Comparison of ENCODE assay signal across 19 cellular contexts in the genomic region with DNA sequence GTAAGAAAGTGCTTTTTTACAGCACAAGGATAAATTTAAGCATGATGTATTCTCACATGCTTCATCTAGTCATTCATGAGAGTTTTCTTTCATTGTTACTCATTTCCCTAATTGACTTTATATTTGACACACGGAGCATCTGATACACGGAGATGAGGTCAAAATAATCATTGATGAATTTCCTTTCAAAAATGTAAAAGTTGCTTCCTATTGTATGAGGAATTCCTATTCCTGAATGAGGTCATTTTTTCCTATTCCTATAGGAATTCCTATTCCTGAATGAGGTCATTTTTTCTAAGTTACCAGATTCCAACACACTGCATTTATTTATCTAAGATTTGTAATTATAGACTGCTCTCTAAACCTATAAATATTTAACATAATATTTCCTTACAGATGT.
DNase-seq lines count a peak whose midpoint lies in the region; ATAC-seq and TF ChIP-seq lines count a peak whose summit lies in the region.
"Had no signal": no experiment of that assay in that cellular context is flagged by ENCODE, and none has a peak within 500 bp of the region (broad histone marks: within the 10 kb centered on the region; RNA-seq: fewer than 3 reads in every experiment).

No MANE protein-coding gene starts in this region.

- no TSS peak for BruUV-seq in IMR-90 (replicated peaks; lab: Mats Ljungman, UMichigan)

- H3K4ac ChIP-seq in IMR-90 (ENCODE audit: low read depth, low read length): peak overlapping the region; percentile 68; the same call in 1 of the 2 replicates

- H2AK5ac ChIP-seq in IMR-90 (ENCODE audit: low read depth, low read length): no peak overlapping the region

- H3K23ac ChIP-seq in IMR-90 (ENCODE audit: low read depth, low read length): peak overlapping the region; percentile 28; the same call in 1 of the 2 replicates

- POLR2A ChIA-PET in BJ (lab: Charles Lee) (no interaction called here), IMR-90 (lab: Charles Lee; ENCODE audit: unreplicated experiment) (no interaction called here)

- peak overlapping the region; percentile 97; the same call in 1 of the 2 replicates for H2BK120ac ChIP-seq in IMR-90 (ENCODE audit: low read depth, low read length)

- H3K9me1 ChIP-seq in IMR-90 (ENCODE audit: insufficient read depth, low read length): 0 out of 2 replicates have a peak, but pooled peaks cover 4% of the 10 kb centered on the region

- dilution Hi-C loops in IMR-90 (cut with HindIII; ENCODE audit: low sequenced_read_pairs, unreplicated experiment): no loop called here

- CTCF ChIA-PET in BJ (lab: Yijun Ruan, JAX): no interaction called here
- CTCF ChIA-PET in IMR-90 (lab: Yijun Ruan, JAX): interaction anchor here (0.9 kb wide), 1 partner anchor 97 kb away, joined by 3 read pairs; no protein-coding TSS in a partner anchor

- no peak overlapping the region for H3K56ac ChIP-seq in IMR-90 (ENCODE audit: extremely low read depth, insufficient read depth, low read length)

- no peak overlapping the region for H2AFZ ChIP-seq in IMR-90 (replicated peaks; ENCODE audit: low read length, poor library complexity)

- no peaks in the 10 kb centered on the region for H3K9me3 ChIP-seq in IMR-90 (ENCODE audit: control insufficient read depth, insufficient read depth, low read length)
- H3K9me3 ChIP-seq: gastroesophageal sphincter, pancreas, Peyer's patch had no signal

- TF ChIP-seq RAD21 in IMR-90 (IDR thresholded peaks at IDR 0.05; ENCODE audit: low read length): no peak

- peak; percentile 79 for ATAC-seq in IMR-90 (ENCODE audit: low read depth)
- ATAC-seq in HG03025 (IDR thresholded peaks at IDR 0.05; ENCODE audit: low FRiP score, unreplicated experiment): no peak
- ATAC-seq in GM19351 (IDR thresholded peaks at IDR 0.05; ENCODE audit: unreplicated experiment): no peak
- ATAC-seq: gastroesophageal sphincter, pancreas had no signal

- H4K8ac ChIP-seq in IMR-90 (ENCODE audit: low read depth in 2 of 2, low read length in 2 of 2): peak overlapping the region; percentile 44 to 66; a peak in 2 of 4 replicates

- no peak overlapping the region for H2BK15ac ChIP-seq in IMR-90 (ENCODE audit: low read depth, low read length)

- no peak overlapping the region for H3K4me3 ChIP-seq in BJ (ENCODE audit: low read depth, low read length)
- H3K4me3 ChIP-seq in IMR-90 (ENCODE audit: insufficient read depth, low read depth, low read length): no peak overlapping the region
- H3K4me3 ChIP-seq: gastroesophageal sphincter, pancreas, Peyer's patch, skin epidermis had no signal

- in situ Hi-C loops in IMR-90 (cut with MboI; ENCODE audit: low sequenced_read_pairs): no loop called here

- H3K36me3 ChIP-seq in BJ (ENCODE audit: control insufficient read depth, insufficient read depth, low read length) (no peaks in the 10 kb centered on the region), IMR-90 (ENCODE audit: control insufficient read depth, insufficient read depth, low read length) (no peaks in the 10 kb centered on the region)
- H3K36me3 ChIP-seq: gastroesophageal sphincter, pancreas, Peyer's patch had no signal

- no peak for TF ChIP-seq CTCF in BJ (IDR thresholded peaks at IDR 0.05; ENCODE audit: insufficient read depth, low read depth, low read length)
- no peak for TF ChIP-seq CTCF in IMR-90 (conservative IDR thresholded peaks at IDR 0.05; ENCODE audit: low read depth, low read length)

- peak overlapping the region; percentile 59; the same call in 1 of the 2 replicates for H3K27ac ChIP-seq in IMR-90 (ENCODE audit: insufficient read depth, low read length)
- H3K27ac ChIP-seq: gastroesophageal sphincter, pancreas, Peyer's patch, skin epidermis had no signal

- H2BK5ac ChIP-seq in IMR-90 (ENCODE audit: low read depth, low read length, poor library complexity, severe bottlenecking): peak overlapping the region; percentile 73

- H3K27me3 ChIP-seq in BJ (ENCODE audit: control insufficient read depth, insufficient read depth, low read length): no peaks in the 10 kb centered on the region
- H3K27me3 ChIP-seq in IMR-90 (ENCODE audit: control insufficient read depth, insufficient read depth, low read length): no peaks in the 10 kb centered on the region
- H3K27me3 ChIP-seq: gastroesophageal sphincter, pancreas, Peyer's patch had no signal

- H3K9ac ChIP-seq in IMR-90 (ENCODE audit: low read depth, low read length): no peak overlapping the region

- peaks cover 12% of the 10 kb centered on the region for H3K4me1 ChIP-seq in IMR-90 (ENCODE audit: control insufficient read depth, insufficient read depth, low read length)
- H3K4me1 ChIP-seq: gastroesophageal sphincter, pancreas, Peyer's patch had no signal

- no peak overlapping the region for H2AK9ac ChIP-seq in IMR-90 (replicated peaks; ENCODE audit: low read depth, low read length, poor library complexity)

- peak overlapping the region; percentile 99 for H2BK20ac ChIP-seq in IMR-90 (ENCODE audit: low read depth, low read length)

- no CpG with 5 or more reads among the region's 2 CpGs for WGBS in IMR-90 (ENCODE audit: extremely low coverage in 2 of 2, insufficient read length in 1 of 2), 2 experiments

- H4K5ac ChIP-seq in IMR-90 (ENCODE audit: low read depth, low read length): peak overlapping the region; percentile 79; the same call in 1 of the 2 replicates

- no peak overlapping the region; the same call in 1 of the 2 replicates for H3K18ac ChIP-seq in IMR-90 (ENCODE audit: low read depth, low read length)

- no peak overlapping the region; the same call in 1 of the 2 replicates for H3K14ac ChIP-seq in IMR-90 (replicated peaks; ENCODE audit: low read depth, low read length)

- H4K20me1 ChIP-seq in IMR-90 (ENCODE audit: insufficient read depth, low read length): no peaks in the 10 kb centered on the region

- no peak for TF ChIP-seq POLR2A in IMR-90 (IDR thresholded peaks at IDR 0.05; ENCODE audit: low read depth, low read length)

- no peaks in the 10 kb centered on the region for H3K79me1 ChIP-seq in IMR-90 (ENCODE audit: low read depth in 1 of 2, low read length in 2 of 2)

- H4K91ac ChIP-seq in IMR-90 (ENCODE audit: insufficient read depth, low read depth, low read length): no peak overlapping the region

- intact Hi-C loops in IMR-90 (cut with micrococcal nuclease): no loop called here

- no peak overlapping the region for H3K4me2 ChIP-seq in IMR-90 (ENCODE audit: low read depth, low read length)

- DNase-seq in BJ (ENCODE audit: low read depth) (peak; percentile 24), IMR-90 (peak; percentile 91), dermis blood vessel endothelial cell (peak; percentile 90), lung microvascular endothelial cell (ENCODE audit: low read depth in 2 of 2) (peak; percentile 63 to 93), NCI-H2227 (lab: John Stamatoyannopoulos, UW; ENCODE audit: unreplicated experiment) (no peak), AML-193 (lab: John Stamatoyannopoulos, UW) (no peak)
- DNase-seq: activated CD4-positive, alpha-beta T cell treated with anti-CD3 and anti-CD28 coated beads for 4 hours; activated CD8-positive, alpha-beta memory T cell treated with anti-CD3 and anti-CD28 coated beads, Interleukin-2, amount 50 U/mL, for 4 hours; activated effector memory CD4-positive, alpha-beta T cell treated with Interleukin-2 at 50 U/mL for 16 hours; central memory CD4-positive, alpha-beta T cell; naive B cell; NCI-H1436; pancreas; Peyer's patch; stimulated activated CD4-positive, alpha-beta T cell treated with anti-CD3 and anti-CD28 coated beads, Interleukin-4, amount 100 ng/mL, for 24 hours had no signal

TF ChIP-seq in IMR-90, 13 proteins besides CTCF, POLR2A, EP300 and RAD21:
- TF ChIP-seq CEBPB (IDR thresholded peaks at IDR 0.05; ENCODE audit: low read depth, low read length): no peak
- TF ChIP-seq, protein P1, sequence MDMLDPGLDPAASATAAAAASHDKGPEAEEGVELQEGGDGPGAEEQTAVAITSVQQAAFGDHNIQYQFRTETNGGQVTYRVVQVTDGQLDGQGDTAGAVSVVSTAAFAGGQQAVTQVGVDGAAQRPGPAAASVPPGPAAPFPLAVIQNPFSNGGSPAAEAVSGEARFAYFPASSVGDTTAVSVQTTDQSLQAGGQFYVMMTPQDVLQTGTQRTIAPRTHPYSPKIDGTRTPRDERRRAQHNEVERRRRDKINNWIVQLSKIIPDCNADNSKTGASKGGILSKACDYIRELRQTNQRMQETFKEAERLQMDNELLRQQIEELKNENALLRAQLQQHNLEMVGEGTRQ (IDR thresholded peaks at IDR 0.05; ENCODE audit: low read depth, low read length): no peak
- TF ChIP-seq RCOR1 (IDR thresholded peaks at IDR 0.05; ENCODE audit: insufficient replicate concordance, low read length): no peak
- TF ChIP-seq MAZ (IDR thresholded peaks at IDR 0.05; ENCODE audit: borderline replicate concordance, low read depth, low read length): no peak
- TF ChIP-seq CHD1 (IDR thresholded peaks at IDR 0.05; ENCODE audit: low read depth, low read length): no peak
- TF ChIP-seq MXI1 (IDR thresholded peaks at IDR 0.05; ENCODE audit: borderline replicate concordance, low read depth, low read length): no peak
- no peak for TF ChIP-seq BHLHE40 (IDR thresholded peaks at IDR 0.05; ENCODE audit: low read depth, low read length)
- TF ChIP-seq, protein P2, sequence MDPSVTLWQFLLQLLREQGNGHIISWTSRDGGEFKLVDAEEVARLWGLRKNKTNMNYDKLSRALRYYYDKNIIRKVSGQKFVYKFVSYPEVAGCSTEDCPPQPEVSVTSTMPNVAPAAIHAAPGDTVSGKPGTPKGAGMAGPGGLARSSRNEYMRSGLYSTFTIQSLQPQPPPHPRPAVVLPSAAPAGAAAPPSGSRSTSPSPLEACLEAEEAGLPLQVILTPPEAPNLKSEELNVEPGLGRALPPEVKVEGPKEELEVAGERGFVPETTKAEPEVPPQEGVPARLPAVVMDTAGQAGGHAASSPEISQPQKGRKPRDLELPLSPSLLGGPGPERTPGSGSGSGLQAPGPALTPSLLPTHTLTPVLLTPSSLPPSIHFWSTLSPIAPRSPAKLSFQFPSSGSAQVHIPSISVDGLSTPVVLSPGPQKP (IDR thresholded peaks at IDR 0.05; ENCODE audit: borderline replicate concordance, low read depth, low read length): no peak
- TF ChIP-seq SMC3 (IDR thresholded peaks at IDR 0.05; ENCODE audit: low read depth, low read length): no peak
- TF ChIP-seq MAFK (IDR thresholded peaks at IDR 0.05; ENCODE audit: low read depth, low read length): no peak

Comparison
In these comparisons a context has a peak if more than half of its experiments do, and no peak if none do; other contexts are left out.
1. DNase-seq: peak in BJ (single experiment), IMR-90 (single experiment), dermis blood vessel endothelial cell (single experiment) and lung microvascular endothelial cell (2 of 2); none in NCI-H2227 (single experiment) and AML-193 (0 of 2).